In the genomic region with DNA sequence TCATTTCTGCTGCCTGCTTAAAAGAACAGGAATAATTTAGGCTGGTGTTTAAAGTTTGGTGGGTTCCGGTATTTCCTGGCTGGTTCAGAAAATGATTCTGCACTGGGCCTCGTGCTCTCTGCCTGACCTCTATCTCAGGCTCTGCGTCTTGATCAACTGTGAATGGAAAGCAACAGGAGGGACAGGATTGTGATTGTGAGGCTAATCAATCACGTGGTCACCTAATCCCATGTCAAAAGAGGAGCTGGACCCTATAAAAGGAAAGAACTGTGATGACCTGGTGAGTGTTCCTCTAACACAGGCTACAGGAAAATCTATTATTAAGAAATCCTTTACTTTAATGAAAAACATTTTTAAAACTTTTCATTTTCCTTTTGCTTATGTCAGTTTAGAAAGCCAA, we compare ENCODE assay signal across 10 cellular contexts. TPM values are rescaled to one million over a fixed set of nuclear protein-coding genes. Genes with fewer than 3 reads are reported as not detected.
DNase-seq lines count a peak whose midpoint lies in the region; ATAC-seq and TF ChIP-seq lines count a peak whose summit lies in the region.
"Had no signal": no experiment of that assay in that cellular context is flagged by ENCODE, and none has a peak within 500 bp of the region (broad histone marks: within the 10 kb centered on the region; RNA-seq: fewer than 3 reads in every experiment).

A gene with protein sequence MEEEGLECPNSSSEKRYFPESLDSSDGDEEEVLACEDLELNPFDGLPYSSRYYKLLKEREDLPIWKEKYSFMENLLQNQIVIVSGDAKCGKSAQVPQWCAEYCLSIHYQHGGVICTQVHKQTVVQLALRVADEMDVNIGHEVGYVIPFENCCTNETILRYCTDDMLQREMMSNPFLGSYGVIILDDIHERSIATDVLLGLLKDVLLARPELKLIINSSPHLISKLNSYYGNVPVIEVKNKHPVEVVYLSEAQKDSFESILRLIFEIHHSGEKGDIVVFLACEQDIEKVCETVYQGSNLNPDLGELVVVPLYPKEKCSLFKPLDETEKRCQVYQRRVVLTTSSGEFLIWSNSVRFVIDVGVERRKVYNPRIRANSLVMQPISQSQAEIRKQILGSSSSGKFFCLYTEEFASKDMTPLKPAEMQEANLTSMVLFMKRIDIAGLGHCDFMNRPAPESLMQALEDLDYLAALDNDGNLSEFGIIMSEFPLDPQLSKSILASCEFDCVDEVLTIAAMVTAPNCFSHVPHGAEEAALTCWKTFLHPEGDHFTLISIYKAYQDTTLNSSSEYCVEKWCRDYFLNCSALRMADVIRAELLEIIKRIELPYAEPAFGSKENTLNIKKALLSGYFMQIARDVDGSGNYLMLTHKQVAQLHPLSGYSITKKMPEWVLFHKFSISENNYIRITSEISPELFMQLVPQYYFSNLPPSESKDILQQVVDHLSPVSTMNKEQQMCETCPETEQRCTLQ (minus strand): TSS at position 101 of the 400 bp plus-strand sequence. CDS start 468 bp downstream, outside the sequence.

- H3K27ac ChIP-seq in AG04450 (ENCODE audit: low read depth, low read length) (no peak within 1 kb of the TSS), SJSA1 (no peak within 1 kb of the TSS), gastroesophageal sphincter (no peak within 1 kb of the TSS)

- CTCF ChIA-PET in AG04450 (lab: Charles Lee), result interaction anchor here (1.5 kb wide), 1 partner anchor 53 kb away, joined by 4 read pairs; no protein-coding TSS in a partner anchor

- H3K4me3 ChIP-seq in AG04450 (ENCODE audit: low read depth, low read length) (no peak within 1 kb of the TSS), SJSA1 (no peak within 1 kb of the TSS), gastroesophageal sphincter (no peak within 1 kb of the TSS)

- in situ Hi-C loops in GM13977 (cut with MboI; ENCODE audit: low pct_unique_long_range_greater_than_20kb, low sequenced_read_pairs, unreplicated experiment), result no loop called here

- H3K36me3 ChIP-seq in SJSA1, result peaks cover 15% of the 10 kb centered on the region
- H3K36me3 ChIP-seq in gastroesophageal sphincter, result peaks cover 0 to 36% of the 10 kb centered on the region in 2 donors

- intact Hi-C loops in natural killer cell (cut with micrococcal nuclease), result no loop called here

- no peak within 1 kb of the TSS for H3K27ac Mint-ChIP-seq in natural killer cell
- H3K27ac Mint-ChIP-seq: CD8-positive, alpha-beta T cell had no signal

- no peaks in the 10 kb centered on the region for H3K9me3 ChIP-seq in AG04450 (ENCODE audit: control insufficient read depth, insufficient read depth, low read length)
- H3K9me3 ChIP-seq in SJSA1 (replicated peaks), result no peaks in the 10 kb centered on the region; the same call in 1 of the 2 replicates
- H3K9me3 ChIP-seq in gastroesophageal sphincter, result no peaks in the 10 kb centered on the region

- 57% methylated on average over 3 to 4 of the region's 4 CpGs for WGBS in gastroesophageal sphincter (ENCODE audit: low coverage in 1 of 2), 2 donors

- H3K4me1 Mint-ChIP-seq in natural killer cell, result no peaks in the 10 kb centered on the region

- H3K9me3 Mint-ChIP-seq in natural killer cell, result no peaks in the 10 kb centered on the region

- TF ChIP-seq CTCF in AG04450 (IDR thresholded peaks at IDR 0.05; ENCODE audit: low read depth, low read length), result no peak
- TF ChIP-seq CTCF in gastroesophageal sphincter (IDR thresholded peaks at IDR 0.05), result no peak
- TF ChIP-seq CTCF in natural killer cell (IDR thresholded peaks at IDR 0.05), result no peak
- no peak for TF ChIP-seq CTCF in GM13977 (IDR thresholded peaks at IDR 0.05; ENCODE audit: extremely low read depth, insufficient read depth, missing control alignments)

- no peak for ATAC-seq in gastroesophageal sphincter
- no peak for ATAC-seq in natural killer cell
- ATAC-seq: CD8-positive, alpha-beta T cell had no signal

- H3K4me3 Mint-ChIP-seq in natural killer cell, result no peak within 1 kb of the TSS
- H3K4me3 Mint-ChIP-seq: CD8-positive, alpha-beta T cell had no signal

- POLR2A ChIA-PET in AG04450 (lab: Yijun Ruan, JAX), result no interaction called here

- H3K27me3 ChIP-seq in AG04450 (ENCODE audit: control insufficient read depth, insufficient read depth, low read length) (no peaks in the 10 kb centered on the region), SJSA1 (replicated peaks) (no peaks in the 10 kb centered on the region), gastroesophageal sphincter (no peaks in the 10 kb centered on the region)

- H3K4me1 ChIP-seq in SJSA1 (replicated peaks) (peaks cover 8% of the 10 kb centered on the region), gastroesophageal sphincter (no peaks in the 10 kb centered on the region)

- DNase-seq in AG04450 (ENCODE audit: low read depth, low spot score), result no peak
- no peak for DNase-seq in SJSA1 (ENCODE audit: low read depth in 1 of 2, low spot score in 2 of 2)
- DNase-seq in natural killer cell, result no peak
- no peak for DNase-seq in GM13977 (ENCODE audit: low spot score)
- no peak for DNase-seq in activated effector memory CD4-positive, alpha-beta T cell treated with anti-CD3 and anti-CD28 coated beads, Interleukin-2, amount 50 U/mL, for 16 hours
- DNase-seq in HPDE6-E6E7 (ENCODE audit: extremely low spot score), result no peak
- DNase-seq in CD1c-positive myeloid dendritic cell (ENCODE audit: extremely low spot score), result no peak
- DNase-seq: CD8-positive, alpha-beta T cell; stimulated activated CD4-positive, alpha-beta T cell treated with anti-CD3 and anti-CD28 coated beads, Interleukin-4, amount 100 ng/mL, for 1 hour had no signal

- no peak for TF ChIP-seq EP300 in gastroesophageal sphincter (IDR thresholded peaks at IDR 0.05)

- TF ChIP-seq POLR2A in gastroesophageal sphincter (IDR thresholded peaks at IDR 0.05), result no peak

- H3K27me3 Mint-ChIP-seq in natural killer cell (ENCODE audit: low read depth in 2 of 2), result no peaks in the 10 kb centered on the region

- H3K36me3 Mint-ChIP-seq in natural killer cell, result peaks cover 20% of the 10 kb centered on the region

RNA-seq across cellular contexts. Expression of the gene that starts here (rescaled TPM):
- polyA plus RNA-seq in AG04450 (2011; rRNA removed), result 24.2 and 30.8 TPM in 2 replicates
- 22.6 and 26.9 TPM in 2 replicates for polyA minus RNA-seq in AG04450 (2011; rRNA and poly(A)+ RNA removed)
- total RNA-seq in SJSA1 (2014; rRNA removed; shearing (Covaris generic)), result 31.0 and 51.8 TPM in 2 replicates
- total RNA-seq in gastroesophageal sphincter, result 10 to 100 TPM; 22.1 to 31.5 (median 27.5) TPM
- total RNA-seq in natural killer cell, result 10 to 100 TPM in 2 of 3 donors, 1 to 10 TPM in 1; 6.9 to 11.9 (median 10.9) TPM
